12 cellular contexts compared by ENCODE assay signal in genomic region chr17:49456172-49456965, GRCh38. TPM values are rescaled to one million over a fixed set of nuclear protein-coding genes. Genes with fewer than 3 reads are reported as not detected.
DNase-seq lines count a peak whose midpoint lies in the region; ATAC-seq and TF ChIP-seq lines count a peak whose summit lies in the region.
"Had no signal": no experiment of that assay in that cellular context is flagged by ENCODE, and none has a peak within 500 bp of the region (broad histone marks: within the 10 kb centered on the region; RNA-seq: fewer than 3 reads in every experiment).

No MANE protein-coding gene starts in this region.

- intact Hi-C loops in IMR-90 (cut with micrococcal nuclease) = no loop called here

- H3K27me3 ChIP-seq in BLaER1 (peaks cover 16% of the 10 kb centered on the region; the same call in 1 of the 2 replicates), IMR-90 (ENCODE audit: control insufficient read depth, insufficient read depth, low read length) (peaks cover 41% of the 10 kb centered on the region)
- peaks cover 7% of the 10 kb centered on the region for H3K27me3 ChIP-seq in CD8-positive, alpha-beta memory T cell (ENCODE audit: insufficient read depth, low read length, poor library complexity, severe bottlenecking)

- no peak overlapping the region for H2BK5ac ChIP-seq in IMR-90 (ENCODE audit: low read depth, low read length, poor library complexity, severe bottlenecking)

- H3K27ac Mint-ChIP-seq in mesothelial cell of epicardium = peak overlapping the region; percentile 68
- no peak overlapping the region for H3K27ac Mint-ChIP-seq in CD8-positive, alpha-beta memory T cell
- H3K27ac Mint-ChIP-seq: stimulated activated naive CD8-positive, alpha-beta T cell treated with anti-CD3 and anti-CD28 coated beads, Interleukin-15, Interleukin-2, amounts not matched to agents 100 ng/mL and 50 ng/mL, for 24 hours had no signal

- H3K36me3 ChIP-seq in BLaER1 = no peaks in the 10 kb centered on the region
- H3K36me3 ChIP-seq in IMR-90 (ENCODE audit: control insufficient read depth, insufficient read depth, low read length) = no peaks in the 10 kb centered on the region
- H3K36me3 ChIP-seq in CD8-positive, alpha-beta memory T cell (ENCODE audit: insufficient read depth, low read length) = no peaks in the 10 kb centered on the region

- no peak for TF ChIP-seq POLR2A in IMR-90 (IDR thresholded peaks at IDR 0.05; ENCODE audit: low read depth, low read length)

- H4K8ac ChIP-seq in IMR-90 (ENCODE audit: low read depth in 2 of 2, low read length in 2 of 2) = 0 out of 4 replicates have a peak overlapping the region, but pooled peaks of 1 of the 2 experiments have one; percentile 29

- no peak overlapping the region for H3K9ac ChIP-seq in BLaER1
- no peak overlapping the region for H3K9ac ChIP-seq in IMR-90 (ENCODE audit: low read depth, low read length)

- peak overlapping the region; percentile 60 for H2AFZ ChIP-seq in IMR-90 (replicated peaks; ENCODE audit: low read length, poor library complexity)

- no peak overlapping the region for H2BK20ac ChIP-seq in IMR-90 (ENCODE audit: low read depth, low read length)

- BruUV-seq in IMR-90 (replicated peaks; lab: Mats Ljungman, UMichigan) = no TSS peak

- no peak overlapping the region for H2AK9ac ChIP-seq in IMR-90 (replicated peaks; ENCODE audit: low read depth, low read length, poor library complexity)

- H3K9me3 ChIP-seq in BLaER1 = no peaks in the 10 kb centered on the region
- H3K9me3 ChIP-seq in IMR-90 (ENCODE audit: control insufficient read depth, insufficient read depth, low read length) = no peaks in the 10 kb centered on the region
- no peaks in the 10 kb centered on the region for H3K9me3 ChIP-seq in CD8-positive, alpha-beta memory T cell (ENCODE audit: low read length)

- peaks cover 40% of the 10 kb centered on the region for H3K27me3 Mint-ChIP-seq in mesothelial cell of epicardium (ENCODE audit: low read depth)
- H3K27me3 Mint-ChIP-seq in CD8-positive, alpha-beta memory T cell = peaks cover 30 to 63% of the 10 kb centered on the region in 2 donors

- ATAC-seq in IMR-90 (ENCODE audit: low read depth) (peak; percentile 98), GM21717 (IDR thresholded peaks at IDR 0.05; ENCODE audit: unreplicated experiment) (no peak), HG03457 (IDR thresholded peaks at IDR 0.05; ENCODE audit: unreplicated experiment) (no peak)
- ATAC-seq: esophagus mucosa had no signal

- in situ Hi-C loops in IMR-90 (cut with MboI; ENCODE audit: low sequenced_read_pairs) (no loop called here), astrocyte of the cerebellum (cut with HindIII; ENCODE audit: low sequenced_read_pairs) (no loop called here)

- no peak overlapping the region for H2AK5ac ChIP-seq in IMR-90 (ENCODE audit: low read depth, low read length)

- TF ChIP-seq RAD21 in IMR-90 (IDR thresholded peaks at IDR 0.05; ENCODE audit: low read length) = no peak

- no peak overlapping the region for H2BK15ac ChIP-seq in IMR-90 (ENCODE audit: low read depth, low read length)

- H3K14ac ChIP-seq in IMR-90 (replicated peaks; ENCODE audit: low read depth, low read length) = no peak overlapping the region

- H3K4me2 ChIP-seq in BLaER1 (peak overlapping the region; percentile 56), IMR-90 (ENCODE audit: low read depth, low read length) (no peak overlapping the region)

- H3K4me3 ChIP-seq in BLaER1 = no peak overlapping the region
- H3K4me3 ChIP-seq in IMR-90 (ENCODE audit: insufficient read depth, low read depth, low read length) = no peak overlapping the region
- no peak overlapping the region for H3K4me3 ChIP-seq in astrocyte of the cerebellum (ENCODE audit: low read depth, low read length)
- no peak overlapping the region for H3K4me3 ChIP-seq in CD8-positive, alpha-beta memory T cell (ENCODE audit: low read length)

- peaks cover 3% of the 10 kb centered on the region; the same call in 1 of the 2 replicates for H3K9me1 ChIP-seq in IMR-90 (ENCODE audit: insufficient read depth, low read length)

- H2BK120ac ChIP-seq in IMR-90 (ENCODE audit: low read depth, low read length) = no peak overlapping the region

- H3K79me1 ChIP-seq in IMR-90 (ENCODE audit: low read depth in 1 of 2, low read length in 2 of 2) = no peaks in the 10 kb centered on the region

- H4K5ac ChIP-seq in IMR-90 (ENCODE audit: low read depth, low read length) = no peak overlapping the region

- no peak overlapping the region for H3K4ac ChIP-seq in IMR-90 (ENCODE audit: low read depth, low read length)

- no peak overlapping the region for H4K91ac ChIP-seq in IMR-90 (ENCODE audit: insufficient read depth, low read depth, low read length)

- H3K9me3 Mint-ChIP-seq in mesothelial cell of epicardium = no peaks in the 10 kb centered on the region
- H3K9me3 Mint-ChIP-seq in CD8-positive, alpha-beta memory T cell = no peaks in the 10 kb centered on the region
- H3K9me3 Mint-ChIP-seq: stimulated activated naive CD8-positive, alpha-beta T cell treated with anti-CD3 and anti-CD28 coated beads, Interleukin-15, Interleukin-2, amounts not matched to agents 100 ng/mL and 50 ng/mL, for 24 hours had no signal

- H3K27ac ChIP-seq in BLaER1 = no peak overlapping the region
- no peak overlapping the region for H3K27ac ChIP-seq in IMR-90 (ENCODE audit: insufficient read depth, low read length)
- no peak overlapping the region for H3K27ac ChIP-seq in CD8-positive, alpha-beta memory T cell (ENCODE audit: low read depth, low read length)

- dilution Hi-C loops in IMR-90 (cut with HindIII; ENCODE audit: low sequenced_read_pairs, unreplicated experiment) = no loop called here

- no peaks in the 10 kb centered on the region for H3K36me3 Mint-ChIP-seq in mesothelial cell of epicardium
- H3K36me3 Mint-ChIP-seq in CD8-positive, alpha-beta memory T cell = no peaks in the 10 kb centered on the region

- peaks cover 18% of the 10 kb centered on the region for H3K4me1 Mint-ChIP-seq in mesothelial cell of epicardium
- H3K4me1 Mint-ChIP-seq in CD8-positive, alpha-beta memory T cell = peaks cover 6 to 12% (median 8%) of the 10 kb centered on the region in 3 donors

- WGBS in IMR-90 (ENCODE audit: extremely low coverage in 2 of 2, insufficient read length in 1 of 2), 2 experiments = 43% methylated on average over 2 of the region's 5 CpGs; no CpG with 5 or more reads in 1 of the 2 experiments

- CTCF ChIA-PET in IMR-90 (lab: Yijun Ruan, JAX) = no interaction called here
- CTCF ChIA-PET in CD8-positive, alpha-beta memory T cell (lab: Charles Lee) = no interaction called here

- TF ChIP-seq CTCF in IMR-90 (conservative IDR thresholded peaks at IDR 0.05; ENCODE audit: low read depth, low read length) = no peak
- no peak for TF ChIP-seq CTCF in astrocyte of the cerebellum (IDR thresholded peaks at IDR 0.05; ENCODE audit: low read depth, low read length, missing control alignments)
- no peak for TF ChIP-seq CTCF in mesothelial cell of epicardium (IDR thresholded peaks at IDR 0.05; ENCODE audit: unreplicated experiment)

- POLR2A ChIA-PET in IMR-90 (lab: Charles Lee; ENCODE audit: unreplicated experiment) = no interaction called here
- POLR2A ChIA-PET in CD8-positive, alpha-beta memory T cell (lab: Charles Lee) = no interaction called here

- H3K18ac ChIP-seq in IMR-90 (ENCODE audit: low read depth, low read length) = no peak overlapping the region

- H4K20me1 ChIP-seq in BLaER1 (no peaks in the 10 kb centered on the region), IMR-90 (ENCODE audit: insufficient read depth, low read length) (no peaks in the 10 kb centered on the region)

- H3K23ac ChIP-seq in IMR-90 (ENCODE audit: low read depth, low read length) = no peak overlapping the region

- H3K56ac ChIP-seq in IMR-90 (ENCODE audit: extremely low read depth, insufficient read depth, low read length) = no peak overlapping the region

- H3K4me1 ChIP-seq in BLaER1 = peaks cover 38% of the 10 kb centered on the region
- H3K4me1 ChIP-seq in IMR-90 (ENCODE audit: control insufficient read depth, insufficient read depth, low read length) = peaks cover 6% of the 10 kb centered on the region
- H3K4me1 ChIP-seq in CD8-positive, alpha-beta memory T cell (ENCODE audit: insufficient read depth, low read length) = peaks cover 9% of the 10 kb centered on the region

- no peak overlapping the region for H3K4me3 Mint-ChIP-seq in mesothelial cell of epicardium
- no peak overlapping the region for H3K4me3 Mint-ChIP-seq in CD8-positive, alpha-beta memory T cell
- H3K4me3 Mint-ChIP-seq: stimulated activated naive CD8-positive, alpha-beta T cell treated with anti-CD3 and anti-CD28 coated beads, Interleukin-15, Interleukin-2, amounts not matched to agents 100 ng/mL and 50 ng/mL, for 24 hours had no signal

- DNase-seq in IMR-90 (peak; percentile 89), astrocyte of the cerebellum (ENCODE audit: low read depth) (peak; percentile 38), mesothelial cell of epicardium (ENCODE audit: low spot score in 2 of 2, unreplicated experiment in 2 of 2) (peak in 1 of 2 experiments; percentile 49)
- no peak for DNase-seq in stimulated activated naive CD4-positive, alpha-beta T cell treated with Interleukin-2 at 50 U/mL for 16 hours (lab: John Stamatoyannopoulos, UW)
- no peak for DNase-seq in CD8-positive, alpha-beta memory T cell
- DNase-seq: NCI-H2227 treated with DMSO at 0.1 percent for 48 hours had no signal

TF ChIP-seq in IMR-90, 13 proteins besides CTCF, POLR2A, EP300 and RAD21 (continues in another document):
- TF ChIP-seq MAZ (IDR thresholded peaks at IDR 0.05; ENCODE audit: borderline replicate concordance, low read depth, low read length) (peak; percentile 59; the same call in 1 of the 2 replicates), CEBPB (IDR thresholded peaks at IDR 0.05; ENCODE audit: low read depth, low read length) (peak; percentile 34; the same call in 1 of the 2 replicates), BHLHE40 (IDR thresholded peaks at IDR 0.05; ENCODE audit: low read depth, low read length) (peak; percentile 86)

RNA-seq across cellular contexts. Expression of gene NGFR, which starts 38.7 kb away (rescaled TPM):
- total RNA-seq in IMR-90 (2012; rRNA removed) = 0.18 TPM in 1 of 2 replicates, not detected in the other
- 0.11 and 0.15 TPM in 2 replicates for polyA plus RNA-seq in IMR-90 (2012; rRNA removed)
- 0.01 and 0.09 TPM in 2 replicates for polyA plus RNA-seq in IMR-90 (2012; cell fraction: cytosol; rRNA removed)
- 0.08 TPM in 1 of 2 replicates, not detected in the other for polyA plus RNA-seq in IMR-90 (2012; cell fraction: nucleus; rRNA removed; ENCODE audit: low replicate concordance)
- 14.7 to 16.1 TPM (median 14.9 TPM) in 3 replicates for total RNA-seq in mesothelial cell of epicardium
- total RNA-seq in CD8-positive, alpha-beta memory T cell = under 1 TPM; 0.07 to 0.15 TPM
- 0.37 TPM for polyA plus RNA-seq in CD8-positive, alpha-beta memory T cell
- total RNA-seq: HT-29 had no signal

RNA-seq across cellular contexts. Expression of gene PHB1, which starts 41.7 kb away (rescaled TPM):
- total RNA-seq in IMR-90 (2012; rRNA removed) (283 and 304 TPM in 2 replicates), mesothelial cell of epicardium (136 to 147 TPM (median 144 TPM) in 3 replicates)
- polyA plus RNA-seq in IMR-90 (2012; rRNA removed) = 291 and 294 TPM in 2 replicates
- 134 and 174 TPM in 2 replicates for polyA plus RNA-seq in IMR-90 (2012; cell fraction: cytosol; rRNA removed)
- 98.7 and 105 TPM in 2 replicates for polyA plus RNA-seq in IMR-90 (2012; cell fraction: nucleus; rRNA removed; ENCODE audit: low replicate concordance)
- total RNA-seq in CD8-positive, alpha-beta memory T cell = 100 to 1,000 TPM; 440 to 450 TPM
- 164 TPM for polyA plus RNA-seq in CD8-positive, alpha-beta memory T cell

Comparison
In these comparisons a context has a peak if more than half of its experiments do, and no peak if none do; other contexts are left out.
1. DNase-seq: peak in IMR-90 (single experiment) and astrocyte of the cerebellum (single experiment); none in stimulated activated naive CD4-positive, alpha-beta T cell treated with Interleukin-2 at 50 U/mL for 16 hours (single experiment) and CD8-positive, alpha-beta memory T cell (0 of 5).
2. RNA of gene NGFR, which starts 38.7 kb away (total RNA-seq): 14.7 to 16.1 TPM in mesothelial cell of epicardium; 0.18 TPM in IMR-90 and 0.07 to 0.15 TPM in CD8-positive, alpha-beta memory T cell; every median in the first group is over 10 times any median in the second.